ENCODE assay signal across 9 cellular contexts in the genomic region with DNA sequence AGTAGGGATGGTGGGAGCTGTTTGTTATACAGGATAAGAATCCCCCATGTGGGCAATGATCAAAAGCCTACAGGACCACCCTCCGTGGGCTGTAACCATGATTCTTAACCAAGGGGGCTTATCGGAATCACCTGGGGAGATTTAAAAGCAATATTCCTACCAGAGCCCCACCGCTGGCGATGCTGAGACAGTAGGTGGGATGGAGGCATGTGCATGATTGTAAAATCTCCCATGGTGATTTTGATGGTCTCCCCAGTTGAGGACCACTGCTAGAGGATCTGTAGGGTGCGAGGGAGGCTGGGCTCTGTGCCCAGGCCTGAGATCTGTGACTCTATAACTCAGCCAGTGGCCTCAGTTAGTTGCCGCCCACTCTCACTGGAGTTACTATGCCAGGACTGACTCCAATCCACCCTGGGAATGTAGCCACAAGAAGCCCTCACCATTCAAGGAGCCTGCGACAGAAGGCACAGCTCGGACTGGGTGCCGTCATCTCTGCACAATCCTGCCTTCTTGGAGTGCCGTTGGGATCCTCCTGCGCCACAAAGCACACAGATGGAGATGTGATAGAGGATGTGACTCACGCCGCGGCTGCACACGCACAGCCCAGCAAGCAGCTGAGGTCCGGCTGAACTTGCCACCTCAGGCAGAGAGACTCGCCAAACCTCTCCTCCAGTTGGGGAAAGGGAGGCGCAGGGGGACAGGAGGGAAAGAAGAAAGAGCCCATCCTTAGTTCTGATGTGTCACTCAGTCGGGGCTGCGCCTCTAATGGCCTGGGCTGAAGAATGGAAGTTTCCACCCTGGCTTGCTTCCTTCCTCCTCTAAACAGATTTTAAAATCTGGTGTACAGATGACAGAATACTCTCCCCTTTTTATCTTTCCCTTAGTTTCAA. TPM values are rescaled to one million over a fixed set of nuclear protein-coding genes. Genes with fewer than 3 reads are reported as not detected.
DNase-seq lines count a peak whose midpoint lies in the region; ATAC-seq and TF ChIP-seq lines count a peak whose summit lies in the region.
"Had no signal": no experiment of that assay in that cellular context is flagged by ENCODE, and none has a peak within 500 bp of the region (broad histone marks: within the 10 kb centered on the region; RNA-seq: fewer than 3 reads in every experiment).

No MANE protein-coding gene starts in this region.

- intact Hi-C loops in spleen (cut with DNase I; ENCODE audit: low total_unique reads), result no loop called here

- 79% methylated on average over 20 of the region's 20 CpGs for WGBS in hepatocyte (ENCODE audit: low lambda C conversion rate, missing lambda C conversion rate)
- WGBS in spleen, 5 donors, result 58 to 77% (median 70%) methylated on average over 16 to 20 of the region's 20 CpGs

- H4K20me1 ChIP-seq in hepatocyte (ENCODE audit: insufficient read depth, poor library complexity, severe bottlenecking), result no peaks in the 10 kb centered on the region

- H3K4me2 ChIP-seq in hepatocyte, result peak overlapping the region; percentile 15

- H3K4me3 ChIP-seq in hepatocyte (no peak overlapping the region), spleen (peak overlapping the region in 2 of 8 donors; percentile 21 to 37)

- H3K27ac ChIP-seq in hepatocyte (peak overlapping the region; percentile 83), spleen (peak overlapping the region in 7 of 8 donors; percentile 1 to 63 (median 58))
- H3K27ac ChIP-seq: neutrophil had no signal

- TF ChIP-seq POLR2A in spleen (IDR thresholded peaks at IDR 0.05), result no peak

- H3K9me2 ChIP-seq in hepatocyte (replicated peaks; ENCODE audit: insufficient read depth), result no peaks in the 10 kb centered on the region

- H3K36me3 ChIP-seq in hepatocyte (replicated peaks; ENCODE audit: insufficient read depth, low read depth) (no peaks in the 10 kb centered on the region), spleen (no peaks in the 10 kb centered on the region)
- H3K36me3 ChIP-seq: neutrophil had no signal

- H3K9me3 ChIP-seq in hepatocyte (ENCODE audit: low read depth), result no peaks in the 10 kb centered on the region
- no peaks in the 10 kb centered on the region for H3K9me3 ChIP-seq in spleen
- H3K9me3 ChIP-seq: neutrophil had no signal

- H3K4me1 ChIP-seq in hepatocyte (ENCODE audit: insufficient read depth) (peaks cover 19% of the 10 kb centered on the region), spleen (peaks cover 0 to 29% (median 15%) of the 10 kb centered on the region in 6 donors)

- TF ChIP-seq CTCF in hepatocyte (IDR thresholded peaks at IDR 0.05; ENCODE audit: poor library complexity) (no peak), spleen (IDR thresholded peaks at IDR 0.05 in 8 of 11, conservative IDR thresholded peaks at IDR 0.05 in 3 of 11) (no peak)

- ATAC-seq in HG02571 (IDR thresholded peaks at IDR 0.05; ENCODE audit: unreplicated experiment) (no peak), HG02763 (IDR thresholded peaks at IDR 0.05; ENCODE audit: unreplicated experiment) (no peak)

- H3K27me3 ChIP-seq in hepatocyte (no peaks in the 10 kb centered on the region), spleen (replicated peaks in 1 of 7) (no peaks in the 10 kb centered on the region)
- H3K27me3 ChIP-seq: neutrophil had no signal

- in situ Hi-C loops in ACHN (cut with HindIII; ENCODE audit: low pct_ligation_motif_present, low pct_unique_long_range_greater_than_20kb, low sequenced_read_pairs), result no loop called here

- H2AFZ ChIP-seq in hepatocyte, result peak overlapping the region; percentile 22

- peak; percentile 87 for DNase-seq in HS-5 (ENCODE audit: low read depth)
- DNase-seq in anterior cingulate cortex (lab: John Stamatoyannopoulos, UW), result peak in 51 of 58 donors; percentile 12 to 76 (median 54)
- peak; percentile 36 for DNase-seq in hepatocyte (ENCODE audit: low spot score)
- DNase-seq in spleen, result peak; percentile 73
- no peak for DNase-seq in ACHN
- DNase-seq in NCI-H1436 (lab: John Stamatoyannopoulos, UW), result no peak

- no peaks in the 10 kb centered on the region for H3K79me2 ChIP-seq in hepatocyte

RNA-seq across cellular contexts. Expression of a gene that starts 26.5 kb away (rescaled TPM):
- total RNA-seq in hepatocyte, result 0.20 and 0.80 TPM in 2 replicates
- polyA plus RNA-seq in hepatocyte, result not detected in 2 replicates
- total RNA-seq in spleen, result not detected
- polyA plus RNA-seq in spleen, result under 1 TPM in 2 of 3 donors, not detected in 1; 0.03 to 0.11 TPM

RNA-seq across cellular contexts. Expression of a gene that starts 46.4 kb away (rescaled TPM):
- 12.8 and 21.6 TPM in 2 replicates for total RNA-seq in hepatocyte
- 7.2 and 7.3 TPM in 2 replicates for polyA plus RNA-seq in hepatocyte
- 1 to 10 TPM; 1.6 to 7.7 (median 4.0) TPM for total RNA-seq in spleen
- 1 to 10 TPM in 1 of 3 donors, under 1 TPM in 2; 0.67 to 1.7 (median 0.93) TPM for polyA plus RNA-seq in spleen

Comparison
In these comparisons a context has a peak if more than half of its experiments do, and no peak if none do; other contexts are left out.
1. DNase-seq: peak in HS-5 (single experiment), anterior cingulate cortex (51 of 58), hepatocyte (single experiment) and spleen (single experiment); none in ACHN (single experiment) and NCI-H1436 (single experiment).